8 cellular contexts compared by ENCODE assay signal in genomic region chr1:62435231-62436038, GRCh38. TPM values are rescaled to one million over a fixed set of nuclear protein-coding genes. Genes with fewer than 3 reads are reported as not detected.
DNase-seq lines count a peak whose midpoint lies in the region; ATAC-seq and TF ChIP-seq lines count a peak whose summit lies in the region.

No MANE protein-coding gene starts in this region.

- intact Hi-C loops in heart right ventricle (cut with DNase I), result loop anchor here in 1 of 10 donors (5.0 kb wide), 1 partner anchor 347 kb away; the partner anchor contains the start of gene ATG4C
- intact Hi-C loops in gastrocnemius medialis (cut with DNase I; ENCODE audit: low total_unique reads), result loop anchor here (2.0 to 10.0 kb wide), 4 partner anchors 252 to 929 kb away; partner anchors contain the start of genes ALG6, ATG4C, DOCK7 and PATJ

- H3K4me1 ChIP-seq in HEK293 (ENCODE audit: control insufficient read depth, insufficient read depth, low read length) (no peaks in the 10 kb centered on the region), heart right ventricle (peaks cover 4 to 34% (median 28%) of the 10 kb centered on the region in 9 donors), gastrocnemius medialis (peaks cover 22 to 30% of the 10 kb centered on the region in 2 donors)

- H3K27ac Mint-ChIP-seq in activated CD4-positive, alpha-beta memory T cell treated with anti-CD3 and anti-CD28 coated beads, Interleukin-2, amount 10 ng/mL, durations not matched to agents 7 days and 5 days, result peak overlapping the region; percentile 98

- H3K36me3 ChIP-seq in HEK293 (ENCODE audit: control insufficient read depth in 2 of 2, insufficient read depth in 1 of 2, low read length in 2 of 2) (peaks cover 0 to 1% of the 10 kb centered on the region in 2 experiments; a peak in 1 of 3 replicates), heart right ventricle (peaks cover 0 to 5% (median 0%) of the 10 kb centered on the region in 9 donors), gastrocnemius medialis (no peaks in the 10 kb centered on the region)

- H3K27ac ChIP-seq in HEK293 (ENCODE audit: extremely low read depth, low read depth, low read length) (peak overlapping the region; percentile 98), heart right ventricle (peak overlapping the region; percentile 89 to 99 (median 98)), gastrocnemius medialis (peak overlapping the region; percentile 94 to 99 (median 99))

- H3K36me3 Mint-ChIP-seq in activated CD4-positive, alpha-beta memory T cell treated with anti-CD3 and anti-CD28 coated beads, Interleukin-2, amount 10 ng/mL, durations not matched to agents 7 days and 5 days (ENCODE audit: low read depth), result peaks cover 23% of the 10 kb centered on the region

- no peaks in the 10 kb centered on the region for H3K9me3 Mint-ChIP-seq in activated CD4-positive, alpha-beta memory T cell treated with anti-CD3 and anti-CD28 coated beads, Interleukin-2, amount 10 ng/mL, durations not matched to agents 7 days and 5 days

- CTCF ChIA-PET in HEK293 (lab: Yijun Ruan, JAX), result interaction anchor here (0.7 to 1.8 kb wide), 4 partner anchors 11 to 311 kb away, joined by 3 to 9 read pairs (median 4); no protein-coding TSS in a partner anchor
- CTCF ChIA-PET in activated CD4-positive, alpha-beta memory T cell treated with anti-CD3 and anti-CD28 coated beads, Interleukin-2, amount 10 ng/mL, durations not matched to agents 7 days and 5 days (lab: Charles Lee), result interaction anchor here (1.0 to 2.2 kb wide), 2 partner anchors 11 to 311 kb away, joined by 3 to 7 read pairs; no protein-coding TSS in a partner anchor

- H3K4me1 Mint-ChIP-seq in activated CD4-positive, alpha-beta memory T cell treated with anti-CD3 and anti-CD28 coated beads, Interleukin-2, amount 10 ng/mL, durations not matched to agents 7 days and 5 days, result peaks cover 28% of the 10 kb centered on the region

- H3K27me3 ChIP-seq in heart right ventricle, result no peaks in the 10 kb centered on the region
- H3K27me3 ChIP-seq in gastrocnemius medialis, result no peaks in the 10 kb centered on the region

- H3K9me3 ChIP-seq in HEK293 (ENCODE audit: control insufficient read depth, insufficient read depth, low read depth, low read length) (no peaks in the 10 kb centered on the region), heart right ventricle (no peaks in the 10 kb centered on the region), gastrocnemius medialis (no peaks in the 10 kb centered on the region)

- DNase-seq in AG10803 (ENCODE audit: low read depth), result no peak
- no peak for DNase-seq in activated CD4-positive, alpha-beta memory T cell treated with anti-CD3 and anti-CD28 coated beads, Interleukin-2, amount 10 ng/mL, durations not matched to agents 7 days and 5 days
- DNase-seq in heart right ventricle, result peak in 1 of 2 donors; percentile 16
- DNase-seq in gastrocnemius medialis, result peak in 1 of 2 donors; percentile 20
- DNase-seq in NCI-H446 (lab: John Stamatoyannopoulos, UW), result no peak
- DNase-seq in inferior parietal cortex (ENCODE audit: extremely low spot score), result no peak

- ATAC-seq in heart right ventricle (peak; percentile 14 to 42 (median 27)), gastrocnemius medialis (peak; percentile 4 to 14), HG03108 (IDR thresholded peaks at IDR 0.05; ENCODE audit: unreplicated experiment) (no peak)

- POLR2A ChIA-PET in HEK293 (lab: Yijun Ruan, JAX), result interaction anchor here (0.5 to 2.5 kb wide), 7 partner anchors 8 to 234 kb away, joined by 3 to 11 read pairs (median 3); no protein-coding TSS in a partner anchor
- POLR2A ChIA-PET in activated CD4-positive, alpha-beta memory T cell treated with anti-CD3 and anti-CD28 coated beads, Interleukin-2, amount 10 ng/mL, durations not matched to agents 7 days and 5 days (lab: Charles Lee), result interaction anchor here (0.8 to 7.1 kb wide), 20 partner anchors 8 to 1381 kb away, joined by 3 to 82 read pairs (median 4); partner anchors contain the start of genes ATG4C, DOCK7, EFCAB7 and NFIA

- TF ChIP-seq CTCF in AG10803 (conservative IDR thresholded peaks at IDR 0.05; ENCODE audit: low read length) (no peak), HEK293 (tag by site-specific recombination; IDR thresholded peaks at IDR 0.05) (no peak), heart right ventricle (IDR thresholded peaks at IDR 0.05) (no peak), gastrocnemius medialis (IDR thresholded peaks at IDR 0.05 in 4 of 5, conservative IDR thresholded peaks at IDR 0.05 in 1 of 5) (no peak)

- in situ Hi-C loops in gastrocnemius medialis (cut with MboI; ENCODE audit: low sequenced_read_pairs in 4 of 4), result no loop called here

- H3K4me3 Mint-ChIP-seq in activated CD4-positive, alpha-beta memory T cell treated with anti-CD3 and anti-CD28 coated beads, Interleukin-2, amount 10 ng/mL, durations not matched to agents 7 days and 5 days, result peak overlapping the region; percentile 91

- WGBS in heart right ventricle, 2 donors, result 48 to 49% methylated on average over 31 of the region's 31 CpGs

- peak overlapping the region; percentile 92 for H3K4me3 ChIP-seq in AG10803 (ENCODE audit: low read length)
- peak overlapping the region; percentile 85 for H3K4me3 ChIP-seq in HEK293 (ENCODE audit: low read depth, low read length)
- peak overlapping the region; percentile 71 to 96 (median 86) for H3K4me3 ChIP-seq in heart right ventricle
- H3K4me3 ChIP-seq in gastrocnemius medialis, result peak overlapping the region; percentile 87 to 94 (median 92)

- TF ChIP-seq POLR2A in gastrocnemius medialis (IDR thresholded peaks at IDR 0.05), result no peak

- no peaks in the 10 kb centered on the region for H3K27me3 Mint-ChIP-seq in activated CD4-positive, alpha-beta memory T cell treated with anti-CD3 and anti-CD28 coated beads, Interleukin-2, amount 10 ng/mL, durations not matched to agents 7 days and 5 days

TF ChIP-seq in HEK293, 187 proteins besides CTCF, POLR2A, EP300 and RAD21 (continues in another document):
- TF ChIP-seq ZNF677 (tag by site-specific recombination; IDR thresholded peaks at IDR 0.05) (0 out of 2 replicates have a peak, but pooled peaks have one; percentile 30), ZNF223 (tag by site-specific recombination; IDR thresholded peaks at IDR 0.05) (0 out of 2 replicates have a peak, but pooled peaks have one; percentile 26), REST (tag by site-specific recombination; IDR thresholded peaks at IDR 0.05) (no peak), ZNF391 (tag by site-specific recombination; IDR thresholded peaks at IDR 0.05; ENCODE audit: borderline replicate concordance, low read depth) (0 out of 2 replicates have a peak, but pooled peaks have one; percentile 25), ZNF76 (tag by site-specific recombination; IDR thresholded peaks at IDR 0.05; ENCODE audit: borderline replicate concordance, low read depth) (peak; percentile 88; the same call in 1 of the 2 replicates), ZNF404 (tag by site-specific recombination; IDR thresholded peaks at IDR 0.05) (no peak), ZNF610 (tag by site-specific recombination; IDR thresholded peaks at IDR 0.05; ENCODE audit: borderline replicate concordance) (no peak), ZNF639 (tag by site-specific recombination; IDR thresholded peaks at IDR 0.05) (no peak)

RNA-seq across cellular contexts. Expression of gene USP1, which starts 1.4 kb away (rescaled TPM):
- total RNA-seq in activated CD4-positive, alpha-beta memory T cell treated with anti-CD3 and anti-CD28 coated beads, Interleukin-2, amount 10 ng/mL, durations not matched to agents 7 days and 5 days, result 10 to 100 TPM; 74.6 to 78.6 TPM
- total RNA-seq in heart right ventricle (10 to 100 TPM; 11.0 to 16.4 (median 14.3) TPM), gastrocnemius medialis (10 to 100 TPM; 11.8 to 23.4 (median 17.3) TPM)
- polyA plus RNA-seq in heart right ventricle, result 1 to 10 TPM; 5.6 to 8.7 TPM
